9 cellular contexts compared by ENCODE assay signal in genomic region chr10:52279546-52279945, GRCh38. TPM values are rescaled to one million over a fixed set of nuclear protein-coding genes. Genes with fewer than 3 reads are reported as not detected.
"Had no signal": no experiment of that assay in that cellular context is flagged by ENCODE, and none has a peak within 500 bp of the region (broad histone marks: within the 10 kb centered on the region; RNA-seq: fewer than 3 reads in every experiment).

No MANE protein-coding gene starts in this region.

- H3K4me3 ChIP-seq: K562 had no signal

- ATAC-seq: HepG2, K562 had no signal

- H3K27ac ChIP-seq: HL-60, KMS-11 had no signal

- DNase-seq: IMR-90, KBM-7, KG1 had no signal

RNA-seq across cellular contexts. Expression of gene DKK1, which starts 34.5 kb away (rescaled TPM):
- total RNA-seq: HT1080 had no signal
- polyA plus RNA-seq: IgD-negative memory B cell, K562 had no signal
